In genomic region chr1:211944733-211945500, GRCh38 we compare ENCODE assay signal across 11 cellular contexts.
DNase-seq lines count a peak whose midpoint lies in the region; ATAC-seq, FAIRE-seq and TF ChIP-seq lines count a peak whose summit lies in the region.
"Had no signal": no experiment of that assay in that cellular context is flagged by ENCODE, and none has a peak within 500 bp of the region (broad histone marks: within the 10 kb centered on the region; RNA-seq: fewer than 3 reads in every experiment).

No MANE protein-coding gene starts in this region.

- no peak overlapping the region for H2BK120ac ChIP-seq in mesenchymal stem cell (ENCODE audit: low read depth, low read length)

- H2AK5ac ChIP-seq in mesenchymal stem cell (ENCODE audit: low read length, severe bottlenecking), result no peak overlapping the region

- CTCF ChIA-PET in endothelial cell of umbilical vein (lab: Charles Lee), result interaction anchor here (1.1 to 1.7 kb wide), 4 partner anchors 18 to 264 kb away, joined by 3 to 7 read pairs (median 4); partner anchors contain the start of gene INTS7

- no peak overlapping the region for H4K91ac ChIP-seq in mesenchymal stem cell (ENCODE audit: low read length)

- H3K23ac ChIP-seq in mesenchymal stem cell (ENCODE audit: low read length in 2 of 2), result no peak overlapping the region

- H2BK15ac ChIP-seq in mesenchymal stem cell (ENCODE audit: low read depth, poor library complexity, severe bottlenecking), result no peak overlapping the region

- H2BK12ac ChIP-seq in mesenchymal stem cell (ENCODE audit: low read length in 2 of 2), result peak overlapping the region in 1 of 2 experiments; percentile 24

- H3K14ac ChIP-seq in mesenchymal stem cell (ENCODE audit: low read length in 2 of 2), result no peak overlapping the region

- no TSS peak for BruUV-seq in endothelial cell of umbilical vein (replicated peaks; lab: Mats Ljungman, UMichigan)

- 70% methylated on average over 8 of the region's 10 CpGs for WGBS in mesenchymal stem cell

- no peaks in the 10 kb centered on the region for H3K9me1 ChIP-seq in endothelial cell of umbilical vein (replicated peaks; ENCODE audit: control insufficient read depth, extremely low read depth, insufficient read depth, low read length)

- dilution Hi-C loops in endothelial cell of umbilical vein (cut with MboI; ENCODE audit: extremely low pct_ligation_motif_present, low sequenced_read_pairs), result no loop called here

- DNase-seq in Ammon's horn (ENCODE audit: low spot score) (peak; percentile 24), NCI-H2227 (lab: John Stamatoyannopoulos, UW; ENCODE audit: unreplicated experiment) (peak; percentile 54), endothelial cell of umbilical vein (ENCODE audit: low read depth, low spot score) (no peak), mesenchymal stem cell (peak; percentile 34), coronary artery (ENCODE audit: low spot score) (no peak), T-helper 2 cell (no peak)
- no peak for DNase-seq in stimulated activated naive CD4-positive, alpha-beta T cell treated with Interleukin-2 at 50 U/mL for 16 hours (lab: John Stamatoyannopoulos, UW)
- DNase-seq: activated effector memory CD4-positive, alpha-beta T cell treated with Interleukin-2 at 50 U/mL for 16 hours; GF-D8 had no signal

- H3K4me1 ChIP-seq in endothelial cell of umbilical vein (ENCODE audit: control insufficient read depth, extremely low read depth, insufficient read depth, low read length) (peaks cover 6% of the 10 kb centered on the region), mesenchymal stem cell (ENCODE audit: control insufficient read depth, insufficient read depth, low read depth, low read length) (peaks cover 7% of the 10 kb centered on the region)

- no peaks in the 10 kb centered on the region for H3K79me1 ChIP-seq in mesenchymal stem cell (replicated peaks; ENCODE audit: low read length, poor library complexity, severe bottlenecking)

- H3K4me3 ChIP-seq in endothelial cell of umbilical vein (replicated peaks in 1 of 3; ENCODE audit: insufficient read depth in 1 of 3, low read depth in 1 of 3, low read length in 3 of 3), result no peak overlapping the region
- no peak overlapping the region for H3K4me3 ChIP-seq in mesenchymal stem cell (ENCODE audit: insufficient read depth in 1 of 2, low read depth in 1 of 2, low read length in 2 of 2)
- no peak overlapping the region for H3K4me3 ChIP-seq in coronary artery
- H3K4me3 ChIP-seq: PC-9 had no signal

- H3K27me3 ChIP-seq in endothelial cell of umbilical vein (ENCODE audit: control insufficient read depth in 2 of 2, insufficient read depth in 2 of 2, low read length in 2 of 2) (no peaks in the 10 kb centered on the region), mesenchymal stem cell (ENCODE audit: control insufficient read depth in 1 of 2, insufficient read depth in 1 of 2, low read length in 2 of 2) (no peaks in the 10 kb centered on the region)

- no peaks in the 10 kb centered on the region for H3K79me2 ChIP-seq in endothelial cell of umbilical vein (ENCODE audit: control insufficient read depth, insufficient read depth, low read length)

- H3K36me3 ChIP-seq in endothelial cell of umbilical vein (ENCODE audit: control insufficient read depth in 2 of 2, extremely low read depth in 1 of 2, insufficient read depth in 2 of 2, low read length in 2 of 2), result peaks cover 1 to 6% of the 10 kb centered on the region in 2 experiments
- peaks cover 4 to 28% of the 10 kb centered on the region in 2 experiments for H3K36me3 ChIP-seq in mesenchymal stem cell (ENCODE audit: control insufficient read depth in 1 of 2, insufficient read depth in 2 of 2, low read depth in 1 of 2, low read length in 2 of 2)

- TF ChIP-seq POLR2A in endothelial cell of umbilical vein (IDR thresholded peaks at IDR 0.05; ENCODE audit: low read depth, low read length), result no peak

- intact Hi-C loops in endothelial cell of umbilical vein (cut with micrococcal nuclease), result no loop called here

- no peak for ATAC-seq in GM19023 (IDR thresholded peaks at IDR 0.05; ENCODE audit: unreplicated experiment)

- no peak overlapping the region for H3K4me2 ChIP-seq in endothelial cell of umbilical vein (ENCODE audit: insufficient read depth, low read length)
- no peak overlapping the region for H3K4me2 ChIP-seq in mesenchymal stem cell (ENCODE audit: low read length, poor library complexity, severe bottlenecking)
- H3K4me2 ChIP-seq: PC-9 had no signal

- H4K20me1 ChIP-seq in endothelial cell of umbilical vein (replicated peaks; ENCODE audit: control insufficient read depth, extremely low read depth, insufficient read depth, low read length), result no peaks in the 10 kb centered on the region

- TF ChIP-seq CTCF in endothelial cell of umbilical vein (IDR thresholded peaks at IDR 0.05; ENCODE audit: extremely low read depth in 1 of 2, insufficient read depth in 1 of 2, low read depth in 1 of 2, low read length in 2 of 2) (no peak), coronary artery (IDR thresholded peaks at IDR 0.05) (no peak)

- FAIRE-seq in endothelial cell of umbilical vein (lab: Jason Lieb, UNC), result peak; percentile 52

- POLR2A ChIA-PET in endothelial cell of umbilical vein (lab: Charles Lee), result no interaction called here

- no peak overlapping the region for H2BK5ac ChIP-seq in mesenchymal stem cell (ENCODE audit: low read depth, low read length, poor library complexity, severe bottlenecking)

- no peak overlapping the region for H3K27ac ChIP-seq in endothelial cell of umbilical vein (ENCODE audit: insufficient read depth, low read depth, low read length)
- H3K27ac ChIP-seq in mesenchymal stem cell (ENCODE audit: low read length, poor library complexity, severe bottlenecking), result peak overlapping the region; percentile 41
- H3K27ac ChIP-seq in coronary artery, result no peak overlapping the region
- H3K27ac ChIP-seq: PC-9 had no signal

- no peak overlapping the region for H3K4ac ChIP-seq in mesenchymal stem cell (ENCODE audit: low read depth in 1 of 2, low read length in 2 of 2)

- no peak overlapping the region for H4K8ac ChIP-seq in mesenchymal stem cell (ENCODE audit: low read length)

- H2AFZ ChIP-seq in endothelial cell of umbilical vein (ENCODE audit: low read depth, low read length), result no peak overlapping the region
- H2AFZ ChIP-seq in mesenchymal stem cell (ENCODE audit: low read depth, low read length), result no peak overlapping the region
- H2AFZ ChIP-seq: PC-9 had no signal

- H3K18ac ChIP-seq in mesenchymal stem cell (ENCODE audit: low read depth in 1 of 2, low read length in 2 of 2), result no peak overlapping the region

- H3K9me3 ChIP-seq in endothelial cell of umbilical vein (replicated peaks; ENCODE audit: control insufficient read depth, insufficient read depth, low read length) (no peaks in the 10 kb centered on the region), mesenchymal stem cell (ENCODE audit: control insufficient read depth, low read length) (no peaks in the 10 kb centered on the region)

- no peak overlapping the region for H3K9ac ChIP-seq in endothelial cell of umbilical vein (replicated peaks; ENCODE audit: extremely low read depth, insufficient read depth, low read length)
- no peak overlapping the region for H3K9ac ChIP-seq in mesenchymal stem cell (ENCODE audit: low read length)

TF ChIP-seq in endothelial cell of umbilical vein, 7 proteins besides CTCF, POLR2A, EP300 and RAD21:
- TF ChIP-seq GATA2 (IDR thresholded peaks at IDR 0.05; ENCODE audit: insufficient read depth, insufficient read length, low read depth, low read length) (no peak), EZH2 (IDR thresholded peaks at IDR 0.05; ENCODE audit: borderline replicate concordance, low read depth, low read length, severe bottlenecking) (no peak), POLR2AphosphoS5 (IDR thresholded peaks at IDR 0.05; ENCODE audit: insufficient read depth, low read depth, low read length) (no peak)
TF ChIP-seq in endothelial cell of umbilical vein: peak in this region for 0.

Comparison
In these comparisons a context has a peak if more than half of its experiments do, and no peak if none do; other contexts are left out.
1. DNase-seq: peak in Ammon's horn (single experiment), NCI-H2227 (single experiment) and mesenchymal stem cell (single experiment); none in endothelial cell of umbilical vein (single experiment), coronary artery (single experiment), stimulated activated naive CD4-positive, alpha-beta T cell treated with Interleukin-2 at 50 U/mL for 16 hours (single experiment) and T-helper 2 cell (0 of 5).